In the genomic region with DNA sequence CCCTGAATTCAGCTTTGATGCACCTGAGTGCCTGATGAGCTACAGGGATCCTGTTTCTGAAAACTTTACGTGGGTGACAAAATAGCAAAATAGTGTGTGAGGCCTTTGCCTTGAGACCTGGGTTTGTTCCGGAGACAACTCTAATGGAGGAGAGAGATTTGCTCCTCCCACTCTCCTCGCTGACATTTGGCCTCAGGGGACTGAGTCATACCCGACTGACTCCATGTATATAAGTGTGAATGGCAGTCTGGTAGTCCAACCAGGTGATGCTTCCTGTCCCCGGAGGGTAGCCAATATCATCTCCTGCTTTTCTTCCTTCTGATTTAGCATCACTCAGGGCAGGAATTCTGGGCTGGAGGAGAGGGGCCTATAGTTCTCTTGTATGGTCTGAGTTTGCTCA, we compare ENCODE assay signal across 8 cellular contexts.
A peak's percentile ranks its signal among the peaks of the same experiment; 100 is the strongest.
DNase-seq lines count a peak whose midpoint lies in the region; ATAC-seq, FAIRE-seq and TF ChIP-seq lines count a peak whose summit lies in the region.
"Not testable (repeated sequence)": the region's sequence is repeated elsewhere in the genome, so short reads cannot be mapped to it uniquely, and the experiment has no call there.

No MANE protein-coding gene starts in this region.

- H3K27ac ChIP-seq in RWPE2 (ENCODE audit: poor library complexity, severe bottlenecking); K562 (ENCODE audit: extremely low read depth, low read depth, low read length): not testable (repeated sequence)
- peak overlapping the region; percentile 36 for H3K27ac ChIP-seq in keratinocyte (ENCODE audit: control insufficient read depth, insufficient read depth, low read length)

- not testable (repeated sequence) for TF ChIP-seq EP300 in K562 (IDR thresholded peaks at IDR 0.05; ENCODE audit: low read length)

- H3K27me3 ChIP-seq in RWPE2 (ENCODE audit: insufficient read depth, poor library complexity, severe bottlenecking); K562 (ENCODE audit: control insufficient read depth in 2 of 2, insufficient read depth in 2 of 2, low read length in 2 of 2); keratinocyte (ENCODE audit: control insufficient read depth, extremely low read depth, insufficient read depth, low read length): not testable (repeated sequence)

- not testable (repeated sequence) for BruUV-seq in K562 (replicated peaks; lab: Mats Ljungman, UMichigan)

- H3K9me3 ChIP-seq in RWPE2 (ENCODE audit: severe bottlenecking); K562 (replicated peaks; ENCODE audit: control insufficient read depth, insufficient read depth, low read depth, low read length); keratinocyte (ENCODE audit: control insufficient read depth, low read depth, low read length): not testable (repeated sequence)

- dilution Hi-C loops in keratinocyte (cut with MboI; ENCODE audit: extremely low pct_ligation_motif_present, low sequenced_read_pairs), result not testable (repeated sequence)

- peak; percentile 31 for FAIRE-seq in GM12891 (lab: Jason Lieb, UNC)
- peak; percentile 68 for FAIRE-seq in K562 (lab: Jason Lieb, UNC)
- peak; percentile 100 for FAIRE-seq in keratinocyte (lab: Jason Lieb, UNC)

- not testable (repeated sequence) for H3K27me3 Mint-ChIP-seq in activated CD8-positive, alpha-beta memory T cell treated with anti-CD3 and anti-CD28 coated beads, Interleukin-2, amount 10 ng/mL, durations not matched to agents 7 days and 5 days; stimulated activated naive B cell treated with anti-CD40 and anti-IgM and Interleukin-4, amounts not matched to agents 10 μg/mL and 1 μg/mL and 100 μg/mL, for 72 hours

- TF ChIP-seq RAD21 in K562 (CRISPR knock-in tag; conservative IDR thresholded peaks at IDR 0.05 in 1 of 2, IDR thresholded peaks at IDR 0.05 in 1 of 2), result not testable (repeated sequence)

- not testable (repeated sequence) for H3K4me3 Mint-ChIP-seq in activated CD8-positive, alpha-beta memory T cell treated with anti-CD3 and anti-CD28 coated beads, Interleukin-2, amount 10 ng/mL, durations not matched to agents 7 days and 5 days; stimulated activated naive B cell treated with anti-CD40 and anti-IgM and Interleukin-4, amounts not matched to agents 10 μg/mL and 1 μg/mL and 100 μg/mL, for 72 hours

- 20% methylated on average over 1 of the region's 5 CpGs for WGBS in K562 (ENCODE audit: insufficient coverage, low coverage, missing lambda C conversion rate)

- not testable (repeated sequence) for H3K4me1 ChIP-seq in RWPE2 (ENCODE audit: insufficient read depth, poor library complexity, severe bottlenecking); K562 (replicated peaks in 1 of 2; ENCODE audit: control insufficient read depth in 2 of 2, insufficient read depth in 2 of 2, low read length in 2 of 2); keratinocyte (ENCODE audit: control insufficient read depth, extremely low read depth, insufficient read depth, low read length)

- H3K9ac ChIP-seq in K562 (ENCODE audit: insufficient read depth in 1 of 2, low read depth in 2 of 2, low read length in 2 of 2); keratinocyte (ENCODE audit: control insufficient read depth, extremely low read depth, insufficient read depth, low read length): not testable (repeated sequence)

- CTCF ChIA-PET in activated CD8-positive, alpha-beta memory T cell treated with anti-CD3 and anti-CD28 coated beads, Interleukin-2, amount 10 ng/mL, durations not matched to agents 7 days and 5 days (lab: Charles Lee); K562 (lab: Yijun Ruan, JAX; ENCODE audit: low intra/inter-chr PET ratio): not testable (repeated sequence)

- intact Hi-C loops in K562 (cut with micrococcal nuclease), result not testable (repeated sequence)

- H3K79me2 ChIP-seq in K562 (ENCODE audit: control insufficient read depth, insufficient read depth, low read length); keratinocyte (ENCODE audit: control insufficient read depth, insufficient read depth, low read length): not testable (repeated sequence)

- POLR2A ChIA-PET in K562 (lab: Yijun Ruan, JAX), result not testable (repeated sequence)

- not testable (repeated sequence) for H4K20me1 ChIP-seq in K562 (replicated peaks; ENCODE audit: control insufficient read depth, insufficient read depth, low read length); keratinocyte (ENCODE audit: control insufficient read depth, extremely low read depth, insufficient read depth, low read length)

- in situ Hi-C loops in K562 (cut with MboI), result not testable (repeated sequence)

- H3K4me1 Mint-ChIP-seq in activated CD8-positive, alpha-beta memory T cell treated with anti-CD3 and anti-CD28 coated beads, Interleukin-2, amount 10 ng/mL, durations not matched to agents 7 days and 5 days; stimulated activated naive B cell treated with anti-CD40 and anti-IgM and Interleukin-4, amounts not matched to agents 10 μg/mL and 1 μg/mL and 100 μg/mL, for 72 hours: not testable (repeated sequence)

- ATAC-seq in GM19351 (IDR thresholded peaks at IDR 0.05; ENCODE audit: unreplicated experiment), result peak; percentile 61
- peak; percentile 55 for ATAC-seq in HG03280 (IDR thresholded peaks at IDR 0.05; ENCODE audit: unreplicated experiment)
- peak; percentile 64 for ATAC-seq in RWPE2 (ENCODE audit: low read depth)
- peak; percentile 51 for ATAC-seq in activated CD8-positive, alpha-beta memory T cell treated with anti-CD3 and anti-CD28 coated beads, Interleukin-2, amount 10 ng/mL, durations not matched to agents 7 days and 5 days
- peak; percentile 80 for ATAC-seq in K562
- peak; percentile 79 to 93 for ATAC-seq in stimulated activated naive B cell treated with anti-CD40 and anti-IgM and Interleukin-4, amounts not matched to agents 10 μg/mL and 1 μg/mL and 100 μg/mL, for 72 hours (replicated peaks)

- H3K36me3 Mint-ChIP-seq in activated CD8-positive, alpha-beta memory T cell treated with anti-CD3 and anti-CD28 coated beads, Interleukin-2, amount 10 ng/mL, durations not matched to agents 7 days and 5 days; stimulated activated naive B cell treated with anti-CD40 and anti-IgM and Interleukin-4, amounts not matched to agents 10 μg/mL and 1 μg/mL and 100 μg/mL, for 72 hours: not testable (repeated sequence)

- H3K4me2 ChIP-seq in K562 (ENCODE audit: insufficient read depth, low read length); keratinocyte (ENCODE audit: control insufficient read depth, extremely low read depth, insufficient read depth, low read depth, low read length): not testable (repeated sequence)

- not testable (repeated sequence) for H3K27ac Mint-ChIP-seq in activated CD8-positive, alpha-beta memory T cell treated with anti-CD3 and anti-CD28 coated beads, Interleukin-2, amount 10 ng/mL, durations not matched to agents 7 days and 5 days; stimulated activated naive B cell treated with anti-CD40 and anti-IgM and Interleukin-4, amounts not matched to agents 10 μg/mL and 1 μg/mL and 100 μg/mL, for 72 hours

- H3K9me3 Mint-ChIP-seq in activated CD8-positive, alpha-beta memory T cell treated with anti-CD3 and anti-CD28 coated beads, Interleukin-2, amount 10 ng/mL, durations not matched to agents 7 days and 5 days (ENCODE audit: low read depth); stimulated activated naive B cell treated with anti-CD40 and anti-IgM and Interleukin-4, amounts not matched to agents 10 μg/mL and 1 μg/mL and 100 μg/mL, for 72 hours: not testable (repeated sequence)

- not testable (repeated sequence) for H3K9me1 ChIP-seq in K562 (ENCODE audit: control insufficient read depth, insufficient read depth, low read length); keratinocyte (ENCODE audit: control insufficient read depth, extremely low read depth, insufficient read depth, low read length)

- not testable (repeated sequence) for H3K36me3 ChIP-seq in RWPE2 (ENCODE audit: low read depth); K562 (ENCODE audit: control insufficient read depth, insufficient read depth, low read length); keratinocyte (ENCODE audit: control insufficient read depth in 2 of 2, extremely low read depth in 1 of 2, insufficient read depth in 2 of 2, low read length in 2 of 2)

- TF ChIP-seq CTCF in RWPE2 (IDR thresholded peaks at IDR 0.05; ENCODE audit: poor library complexity, severe bottlenecking); K562 (IDR thresholded peaks at IDR 0.05 in 2 of 3, conservative IDR thresholded peaks at IDR 0.05 in 1 of 3; ENCODE audit: insufficient read depth in 2 of 3, low read depth in 1 of 3, low read length in 3 of 3); keratinocyte (optimal IDR thresholded peaks at IDR 0.05 in 1 of 3, IDR thresholded peaks at IDR 0.05 in 1 of 3, conservative IDR thresholded peaks at IDR 0.05 in 1 of 3; ENCODE audit: extremely low read depth in 1 of 3, insufficient read depth in 2 of 3, low read length in 3 of 3): not testable (repeated sequence)

- not testable (repeated sequence) for H3K4me3 ChIP-seq in RWPE2 (ENCODE audit: severe bottlenecking); K562; keratinocyte (ENCODE audit: control insufficient read depth in 2 of 3, extremely low read depth in 1 of 3, insufficient read depth in 2 of 3, low read depth in 1 of 3, low read length in 3 of 3)

- not testable (repeated sequence) for H2AFZ ChIP-seq in K562 (ENCODE audit: low read depth, low read length); keratinocyte (ENCODE audit: control insufficient read depth, low read length)

- TF ChIP-seq POLR2A in GM12891 (IDR thresholded peaks at IDR 0.05; ENCODE audit: low read depth, low read length); K562 (conservative IDR thresholded peaks at IDR 0.05): not testable (repeated sequence)

- not testable (repeated sequence) for DNase-seq in GM12891 (ENCODE audit: insufficient read length, low spot score); RWPE2 (ENCODE audit: low spot score); activated CD8-positive, alpha-beta memory T cell treated with anti-CD3 and anti-CD28 coated beads, Interleukin-2, amount 10 ng/mL, durations not matched to agents 7 days and 5 days; K562 (ENCODE audit: extremely low read depth in 1 of 4, low spot score in 3 of 4); keratinocyte (ENCODE audit: low read depth, low spot score); stimulated activated naive B cell treated with anti-CD40 and anti-IgM and Interleukin-4, amounts not matched to agents 10 μg/mL and 1 μg/mL and 100 μg/mL, for 72 hours
